In the genomic region with DNA sequence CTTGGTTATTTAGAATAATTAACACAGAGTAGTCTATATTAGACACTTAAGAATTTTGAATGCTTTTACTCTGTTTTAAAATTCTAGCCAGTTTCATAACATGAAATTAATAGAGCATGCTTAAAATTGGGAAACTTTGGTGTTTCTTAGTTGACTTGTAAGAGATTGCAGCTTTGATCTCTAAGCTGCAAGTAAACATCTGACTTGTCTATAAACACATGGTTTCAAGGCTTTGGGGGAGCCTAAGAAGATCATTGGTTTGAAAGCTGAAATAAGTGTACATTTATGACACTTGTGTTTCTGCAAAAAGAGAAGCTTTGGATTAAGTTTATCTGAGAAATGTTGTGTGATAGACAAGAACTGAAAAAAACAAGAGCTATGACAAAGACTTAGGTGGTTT, we compare ENCODE assay signal across 24 cellular contexts. TPM values are rescaled to one million over a fixed set of nuclear protein-coding genes. Genes with fewer than 3 reads are reported as not detected.
"Had no signal": no experiment of that assay in that cellular context is flagged by ENCODE, and none has a peak within 500 bp of the region (broad histone marks: within the 10 kb centered on the region; RNA-seq: fewer than 3 reads in every experiment).

No MANE protein-coding gene starts in this region.

- H3K27me3 ChIP-seq: adrenal gland had no signal

- H3K36me3 ChIP-seq: adrenal gland had no signal

- H3K4me3 Mint-ChIP-seq: activated CD4-positive, alpha-beta memory T cell treated with anti-CD3 and anti-CD28 coated beads for 36 hours; activated CD4-positive, alpha-beta T cell treated with anti-CD3 and anti-CD28 coated beads, Interleukin-2, amount 10 ng/mL, durations not matched to agents 7 days and 5 days; activated naive CD4-positive, alpha-beta T cell treated with anti-CD3 and anti-CD28 coated beads for 36 hours; activated naive CD8-positive, alpha-beta T cell treated with anti-CD3 and anti-CD28 coated beads for 36 hours; activated T-cell treated with anti-CD3 and anti-CD28 coated beads, Interleukin-2, amount 50 U/mL, for 4 hours; brain had no signal

- H3K27ac ChIP-seq: adrenal gland, VCaP had no signal

- H3K36me3 Mint-ChIP-seq: activated CD4-positive, alpha-beta memory T cell treated with anti-CD3 and anti-CD28 coated beads for 36 hours; activated naive CD8-positive, alpha-beta T cell treated with anti-CD3 and anti-CD28 coated beads for 36 hours had no signal

- ATAC-seq: activated T-cell treated with anti-CD3 and anti-CD28 coated beads, Interleukin-2, amount 50 U/mL, for 4 hours had no signal

- H3K27ac Mint-ChIP-seq: activated CD4-positive, alpha-beta memory T cell treated with anti-CD3 and anti-CD28 coated beads for 36 hours; activated CD4-positive, alpha-beta T cell treated with anti-CD3 and anti-CD28 coated beads, Interleukin-2, amount 10 ng/mL, durations not matched to agents 7 days and 5 days; activated naive CD4-positive, alpha-beta T cell treated with anti-CD3 and anti-CD28 coated beads for 36 hours; activated naive CD8-positive, alpha-beta T cell treated with anti-CD3 and anti-CD28 coated beads for 36 hours had no signal

- H3K4me1 Mint-ChIP-seq: activated CD4-positive, alpha-beta T cell treated with anti-CD3 and anti-CD28 coated beads, Interleukin-2, amount 10 ng/mL, durations not matched to agents 7 days and 5 days; activated naive CD8-positive, alpha-beta T cell treated with anti-CD3 and anti-CD28 coated beads for 36 hours had no signal

- H3K9me3 Mint-ChIP-seq: activated CD4-positive, alpha-beta memory T cell treated with anti-CD3 and anti-CD28 coated beads for 36 hours; activated CD4-positive, alpha-beta T cell treated with anti-CD3 and anti-CD28 coated beads, Interleukin-2, amount 10 ng/mL, durations not matched to agents 7 days and 5 days; activated naive CD4-positive, alpha-beta T cell treated with anti-CD3 and anti-CD28 coated beads for 36 hours; activated naive CD8-positive, alpha-beta T cell treated with anti-CD3 and anti-CD28 coated beads for 36 hours; activated T-cell treated with anti-CD3 and anti-CD28 coated beads, Interleukin-2, amount 50 U/mL, for 4 hours had no signal

- FAIRE-seq: astrocyte, RCC 7860 had no signal

- H3K27me3 Mint-ChIP-seq: brain had no signal

- DNase-seq: activated CD4-positive, alpha-beta memory T cell treated with anti-CD3 and anti-CD28 coated beads for 36 hours; activated CD4-positive, alpha-beta T cell treated with anti-CD3 and anti-CD28 coated beads, Interleukin-2, amount 10 ng/mL, durations not matched to agents 7 days and 5 days; activated CD4-positive, CD25-positive, alpha-beta regulatory T cell; activated CD8-positive, alpha-beta memory T cell treated with anti-CD3 and anti-CD28 coated beads for 24 hours; activated gamma-delta T cell; activated naive CD4-positive, alpha-beta T cell treated with anti-CD3 and anti-CD28 coated beads for 36 hours; activated naive CD8-positive, alpha-beta T cell treated with anti-CD3 and anti-CD28 coated beads for 36 hours; activated T-cell treated with anti-CD3 and anti-CD28 coated beads, Interleukin-2, amount 50 U/mL, for 4 hours; adrenal gland; cerebellar nuclear complex; MM.1S; NCI-H1105; NCI-H1436; NCI-H1694 treated with DMSO at 0.1 percent for 48 hours; NCI-H2029 treated with DMSO at 0.1 percent for 48 hours; NCI-H446; NCI-H524; SK-N-SH; T-helper 1 cell had no signal

- H3K9me3 ChIP-seq: adrenal gland, SK-N-SH had no signal

- H3K4me3 ChIP-seq: adrenal gland had no signal

RNA-seq across cellular contexts. Expression of gene YAP1, which starts 37.8 kb away (rescaled TPM):
- total RNA-seq: activated CD4-positive, alpha-beta T cell treated with anti-CD3 and anti-CD28 coated beads, Interleukin-2, amount 10 ng/mL, durations not matched to agents 7 days and 5 days; T-helper 2 cell treated with Interferon-gamma antibody and Interleukin-4, amounts not matched to agents 100 ng/mL and 5 ng/mL, for 36 hours had no signal
